Comparison of ENCODE assay signal across 2 cellular contexts in the genomic region with DNA sequence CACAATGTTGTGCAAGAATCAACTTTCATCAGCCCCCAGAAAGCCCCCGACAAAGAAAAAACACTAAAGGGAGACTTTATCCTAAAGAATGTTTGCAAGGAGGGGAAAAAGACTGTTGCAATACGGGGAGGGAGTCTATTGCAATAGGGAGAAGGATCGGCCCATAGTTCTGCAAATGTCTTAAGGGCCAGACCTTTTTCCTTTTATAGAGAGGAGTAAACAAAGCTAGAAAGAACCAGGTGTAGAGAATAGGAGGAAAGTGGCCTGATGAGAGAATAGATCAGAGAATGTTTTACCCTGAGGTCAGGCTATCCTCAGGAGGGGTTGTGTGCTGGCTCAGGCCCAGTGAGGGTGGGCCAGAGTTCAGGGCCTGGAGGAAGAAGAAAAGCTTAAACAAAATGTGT.
TF ChIP-seq lines count a peak whose summit lies in the region.

No MANE protein-coding gene starts in this region.

TF ChIP-seq in GM23338, 12 proteins besides CTCF, POLR2A, EP300 and RAD21 (continued from another document):
- TF ChIP-seq REST (IDR thresholded peaks at IDR 0.05; ENCODE audit: unreplicated experiment) (no peak), ZNF331 (CRISPR knock-in tag; IDR thresholded peaks at IDR 0.05; ENCODE audit: low read depth) (no peak), ZNF114 (CRISPR knock-in tag; IDR thresholded peaks at IDR 0.05) (no peak), ETS1 (IDR thresholded peaks at IDR 0.05) (no peak), EZH2phosphoT487 (IDR thresholded peaks at IDR 0.05; ENCODE audit: unreplicated experiment) (no peak)
- TF ChIP-seq, protein P1, sequence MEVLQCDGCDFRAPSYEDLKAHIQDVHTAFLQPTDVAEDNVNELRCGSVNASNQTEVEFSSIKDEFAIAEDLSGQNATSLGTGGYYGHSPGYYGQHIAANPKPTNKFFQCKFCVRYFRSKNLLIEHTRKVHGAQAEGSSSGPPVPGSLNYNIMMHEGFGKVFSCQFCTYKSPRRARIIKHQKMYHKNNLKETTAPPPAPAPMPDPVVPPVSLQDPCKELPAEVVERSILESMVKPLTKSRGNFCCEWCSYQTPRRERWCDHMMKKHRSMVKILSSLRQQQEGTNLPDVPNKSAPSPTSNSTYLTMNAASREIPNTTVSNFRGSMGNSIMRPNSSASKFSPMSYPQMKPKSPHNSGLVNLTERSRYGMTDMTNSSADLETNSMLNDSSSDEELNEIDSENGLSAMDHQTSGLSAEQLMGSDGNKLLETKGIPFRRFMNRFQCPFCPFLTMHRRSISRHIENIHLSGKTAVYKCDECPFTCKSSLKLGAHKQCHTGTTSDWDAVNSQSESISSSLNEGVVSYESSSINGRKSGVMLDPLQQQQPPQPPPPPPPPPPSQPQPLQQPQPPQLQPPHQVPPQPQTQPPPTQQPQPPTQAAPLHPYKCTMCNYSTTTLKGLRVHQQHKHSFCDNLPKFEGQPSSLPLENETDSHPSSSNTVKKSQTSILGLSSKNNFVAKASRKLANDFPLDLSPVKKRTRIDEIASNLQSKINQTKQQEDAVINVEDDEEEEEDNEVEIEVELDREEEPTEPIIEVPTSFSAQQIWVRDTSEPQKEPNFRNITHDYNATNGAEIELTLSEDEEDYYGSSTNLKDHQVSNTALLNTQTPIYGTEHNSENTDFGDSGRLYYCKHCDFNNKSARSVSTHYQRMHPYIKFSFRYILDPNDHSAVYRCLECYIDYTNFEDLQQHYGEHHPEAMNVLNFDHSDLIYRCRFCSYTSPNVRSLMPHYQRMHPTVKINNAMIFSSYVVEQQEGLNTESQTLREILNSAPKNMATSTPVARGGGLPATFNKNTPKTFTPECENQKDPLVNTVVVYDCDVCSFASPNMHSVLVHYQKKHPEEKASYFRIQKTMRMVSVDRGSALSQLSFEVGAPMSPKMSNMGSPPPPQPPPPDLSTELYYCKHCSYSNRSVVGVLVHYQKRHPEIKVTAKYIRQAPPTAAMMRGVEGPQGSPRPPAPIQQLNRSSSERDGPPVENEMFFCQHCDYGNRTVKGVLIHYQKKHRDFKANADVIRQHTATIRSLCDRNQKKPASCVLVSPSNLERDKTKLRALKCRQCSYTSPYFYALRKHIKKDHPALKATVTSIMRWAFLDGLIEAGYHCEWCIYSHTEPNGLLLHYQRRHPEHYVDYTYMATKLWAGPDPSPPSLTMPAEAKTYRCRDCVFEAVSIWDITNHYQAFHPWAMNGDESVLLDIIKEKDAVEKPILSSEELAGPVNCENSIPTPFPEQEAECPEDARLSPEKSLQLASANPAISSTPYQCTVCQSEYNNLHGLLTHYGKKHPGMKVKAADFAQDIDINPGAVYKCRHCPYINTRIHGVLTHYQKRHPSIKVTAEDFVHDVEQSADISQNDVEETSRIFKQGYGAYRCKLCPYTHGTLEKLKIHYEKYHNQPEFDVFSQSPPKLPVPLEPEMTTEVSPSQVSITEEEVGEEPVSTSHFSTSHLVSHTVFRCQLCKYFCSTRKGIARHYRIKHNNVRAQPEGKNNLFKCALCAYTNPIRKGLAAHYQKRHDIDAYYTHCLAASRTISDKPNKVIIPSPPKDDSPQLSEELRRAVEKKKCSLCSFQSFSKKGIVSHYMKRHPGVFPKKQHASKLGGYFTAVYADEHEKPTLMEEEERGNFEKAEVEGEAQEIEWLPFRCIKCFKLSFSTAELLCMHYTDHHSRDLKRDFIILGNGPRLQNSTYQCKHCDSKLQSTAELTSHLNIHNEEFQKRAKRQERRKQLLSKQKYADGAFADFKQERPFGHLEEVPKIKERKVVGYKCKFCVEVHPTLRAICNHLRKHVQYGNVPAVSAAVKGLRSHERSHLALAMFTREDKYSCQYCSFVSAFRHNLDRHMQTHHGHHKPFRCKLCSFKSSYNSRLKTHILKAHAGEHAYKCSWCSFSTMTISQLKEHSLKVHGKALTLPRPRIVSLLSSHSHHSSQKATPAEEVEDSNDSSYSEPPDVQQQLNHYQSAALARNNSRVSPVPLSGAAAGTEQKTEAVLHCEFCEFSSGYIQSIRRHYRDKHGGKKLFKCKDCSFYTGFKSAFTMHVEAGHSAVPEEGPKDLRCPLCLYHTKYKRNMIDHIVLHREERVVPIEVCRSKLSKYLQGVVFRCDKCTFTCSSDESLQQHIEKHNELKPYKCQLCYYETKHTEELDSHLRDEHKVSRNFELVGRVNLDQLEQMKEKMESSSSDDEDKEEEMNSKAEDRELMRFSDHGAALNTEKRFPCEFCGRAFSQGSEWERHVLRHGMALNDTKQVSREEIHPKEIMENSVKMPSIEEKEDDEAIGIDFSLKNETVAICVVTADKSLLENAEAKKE (CRISPR knock-in tag; IDR thresholded peaks at IDR 0.05): no peak

TF ChIP-seq in WTC11, 78 proteins besides CTCF, POLR2A, EP300 and RAD21 (continued from another document):
- TF ChIP-seq, protein P2, sequence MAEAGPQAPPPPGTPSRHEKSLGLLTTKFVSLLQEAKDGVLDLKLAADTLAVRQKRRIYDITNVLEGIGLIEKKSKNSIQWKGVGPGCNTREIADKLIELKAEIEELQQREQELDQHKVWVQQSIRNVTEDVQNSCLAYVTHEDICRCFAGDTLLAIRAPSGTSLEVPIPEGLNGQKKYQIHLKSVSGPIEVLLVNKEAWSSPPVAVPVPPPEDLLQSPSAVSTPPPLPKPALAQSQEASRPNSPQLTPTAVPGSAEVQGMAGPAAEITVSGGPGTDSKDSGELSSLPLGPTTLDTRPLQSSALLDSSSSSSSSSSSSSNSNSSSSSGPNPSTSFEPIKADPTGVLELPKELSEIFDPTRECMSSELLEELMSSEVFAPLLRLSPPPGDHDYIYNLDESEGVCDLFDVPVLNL (CRISPR knock-in tag; IDR thresholded peaks at IDR 0.05; ENCODE audit: borderline replicate concordance, low read depth): no peak
- TF ChIP-seq ZNF121 (CRISPR knock-in tag; IDR thresholded peaks at IDR 0.05) (no peak), KAT7 (CRISPR knock-in tag; IDR thresholded peaks at IDR 0.05; ENCODE audit: borderline replicate concordance) (no peak)
